23 cellular contexts compared by ENCODE assay signal in the genomic region with DNA sequence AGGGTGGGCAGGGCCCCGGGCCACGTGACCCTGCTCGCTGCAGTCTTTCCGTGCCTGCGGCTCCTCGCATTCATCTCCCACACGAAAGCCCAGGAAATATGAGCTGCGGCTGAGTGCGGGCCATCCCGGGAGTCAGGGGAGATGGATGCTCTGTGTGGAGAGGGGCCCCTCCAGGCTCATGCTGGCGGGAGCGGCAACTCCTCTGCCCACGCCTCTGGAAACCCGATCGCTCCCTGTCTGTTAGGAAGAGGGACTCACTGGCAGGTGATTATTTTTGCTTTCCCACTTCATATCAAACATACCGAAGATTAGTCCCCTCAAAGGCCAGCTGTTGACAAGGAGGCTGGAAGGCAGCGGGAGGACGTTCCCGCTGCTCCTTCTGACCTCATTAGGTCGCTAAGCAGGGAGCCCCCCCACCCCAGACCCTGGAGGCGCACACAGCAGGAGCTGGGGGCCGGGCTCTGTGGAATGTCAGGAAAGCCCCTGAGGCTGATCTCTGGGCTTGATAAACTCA.
DNase-seq lines count a peak whose midpoint lies in the region; ATAC-seq, FAIRE-seq and TF ChIP-seq lines count a peak whose summit lies in the region.
"Had no signal": no experiment of that assay in that cellular context is flagged by ENCODE, and none has a peak within 500 bp of the region (broad histone marks: within the 10 kb centered on the region; RNA-seq: fewer than 3 reads in every experiment).

No MANE protein-coding gene starts in this region.

- no CpG with 5 or more reads among the region's 22 CpGs for WGBS in H9 (ENCODE audit: extremely low coverage, insufficient read length, low lambda C conversion rate)
- 17 to 23% methylated on average over 1 to 17 of the region's 22 CpGs for WGBS in esophagus squamous epithelium, 2 donors
- WGBS in small intestine, 3 donors: 37 to 45% (median 39%) methylated on average over 22 of the region's 22 CpGs

- H3K4me3 ChIP-seq in iPS-18c (ENCODE audit: insufficient read depth, low read depth, low read length) (peak overlapping the region; percentile 34), esophagus squamous epithelium (no peak overlapping the region), small intestine (ENCODE audit: low read depth in 1 of 2, low read length in 2 of 2) (no peak overlapping the region)
- H3K4me3 ChIP-seq: thyroid gland had no signal

- H3K4me1 ChIP-seq in H9 (ENCODE audit: insufficient read depth, low read length) (peaks cover 2% of the 10 kb centered on the region; the same call in 1 of the 2 replicates), esophagus squamous epithelium (no peaks in the 10 kb centered on the region), small intestine (ENCODE audit: control insufficient read depth in 2 of 2, insufficient read depth in 1 of 2, low read depth in 1 of 2, low read length in 1 of 2) (no peaks in the 10 kb centered on the region)
- H3K4me1 ChIP-seq: thyroid gland had no signal

- H3K79me1 ChIP-seq in H9 (ENCODE audit: insufficient read depth, low read depth, low read length, poor library complexity, severe bottlenecking): no peaks in the 10 kb centered on the region

- no peak for FAIRE-seq in small intestine (lab: Jason Lieb, UNC)
- FAIRE-seq: frontal cortex had no signal

- H3K56ac ChIP-seq in H9 (ENCODE audit: insufficient read length, low read depth, low read length): no peak overlapping the region

- H4K5ac ChIP-seq in H9 (ENCODE audit: insufficient read length, low read depth, low read length): no peak overlapping the region

- TF ChIP-seq CTCF in H9 (conservative IDR thresholded peaks at IDR 0.05): no peak
- no peak for TF ChIP-seq CTCF in WTC11 (IDR thresholded peaks at IDR 0.05)
- no peak for TF ChIP-seq CTCF in progenitor cell of endocrine pancreas (IDR thresholded peaks at IDR 0.05; ENCODE audit: unreplicated experiment)
- TF ChIP-seq CTCF in esophagus squamous epithelium (IDR thresholded peaks at IDR 0.05): no peak

- no peak overlapping the region for H3K14ac ChIP-seq in H9 (ENCODE audit: insufficient read depth, low read length)

- H3K4me3 Mint-ChIP-seq in H9 (peak overlapping the region in 1 of 2 experiments; percentile 53; a peak in 2 of 5 replicates), WTC11 (peak overlapping the region; percentile 56), progenitor cell of endocrine pancreas (ENCODE audit: low read depth) (peak overlapping the region; percentile 14)
- H3K4me3 Mint-ChIP-seq: CD4-positive, alpha-beta memory T cell; natural killer cell; stimulated activated memory B cell treated with anti-CD40 and anti-IgM and Interleukin-4, amounts not matched to agents 10 μg/mL and 1 μg/mL and 100 μg/mL, for 72 hours had no signal

- no peak overlapping the region for H2BK12ac ChIP-seq in H9 (ENCODE audit: insufficient read length, low read depth, low read length)

- H3K18ac ChIP-seq in H9 (ENCODE audit: insufficient read length, low read depth, low read length): no peak overlapping the region

- H2BK5ac ChIP-seq in H9 (ENCODE audit: insufficient read length, low read length): no peak overlapping the region

- H3K9me3 ChIP-seq in H9 (ENCODE audit: control insufficient read depth, low read depth, low read length) (no peaks in the 10 kb centered on the region), iPS-18c (ENCODE audit: control insufficient read depth, insufficient read depth, low read length) (peaks cover 2% of the 10 kb centered on the region), esophagus squamous epithelium (no peaks in the 10 kb centered on the region), small intestine (ENCODE audit: control insufficient read depth, low read depth) (no peaks in the 10 kb centered on the region)
- H3K9me3 ChIP-seq: thyroid gland had no signal

- POLR2A ChIA-PET in WTC11 (lab: Charles Lee): no interaction called here

- H3K23ac ChIP-seq in H9 (ENCODE audit: insufficient read length, low read depth, low read length): no peak overlapping the region

- DNase-seq in H9: peak; percentile 56
- peak; percentile 48 for DNase-seq in WTC11 (ENCODE audit: low spot score)
- no peak for DNase-seq in progenitor cell of endocrine pancreas (ENCODE audit: low spot score, unreplicated experiment)
- DNase-seq in esophagus squamous epithelium (lab: John Stamatoyannopoulos, UW): no peak
- DNase-seq in activated CD4-positive, alpha-beta T cell treated with anti-CD3 and anti-CD28 coated beads for 1 hour: no peak
- DNase-seq in SIG-M5 treated with dmso at 0.1 percent for 504 hours (lab: John Stamatoyannopoulos, UW; ENCODE audit: unreplicated experiment): no peak
- DNase-seq in small intestine: no peak
- DNase-seq: activated CD4-positive, alpha-beta T cell treated with anti-CD3 and anti-CD28 coated beads, Interleukin-2, amount 50 U/mL, for 48 hours; activated naive CD4-positive, alpha-beta T cell treated with Interleukin-2 at 50 U/mL for 16 hours; activated T-cell treated with anti-CD3 and anti-CD28 coated beads, Interleukin-2, amount 50 U/mL, for 1 hour; aorta; CD4-positive, alpha-beta memory T cell; KG1; natural killer cell; NCI-H2081 treated with DMSO at 0.1 percent for 48 hours; NCI-H524 treated with DMSO at 0.1 percent for 48 hours; SHP77; T-helper 1 cell; thyroid gland had no signal

- peaks cover 0 to 2% of the 10 kb centered on the region in 2 experiments; a peak in 2 of 5 replicates for H3K9me3 Mint-ChIP-seq in H9
- H3K9me3 Mint-ChIP-seq in WTC11: no peaks in the 10 kb centered on the region
- no peaks in the 10 kb centered on the region for H3K9me3 Mint-ChIP-seq in progenitor cell of endocrine pancreas (ENCODE audit: low read depth)
- H3K9me3 Mint-ChIP-seq: CD4-positive, alpha-beta memory T cell; natural killer cell; stimulated activated memory B cell treated with anti-CD40 and anti-IgM and Interleukin-4, amounts not matched to agents 10 μg/mL and 1 μg/mL and 100 μg/mL, for 72 hours had no signal

- H2BK20ac ChIP-seq in H9 (ENCODE audit: low read depth, low read length, poor library complexity, severe bottlenecking): no peak overlapping the region

- no peak overlapping the region for H3K4ac ChIP-seq in H9 (ENCODE audit: low read depth, low read length)

- H4K20me1 ChIP-seq in H9 (ENCODE audit: control insufficient read depth, insufficient read depth, insufficient read length): no peaks in the 10 kb centered on the region

- H3K27ac Mint-ChIP-seq in H9 (no peak overlapping the region), WTC11 (no peak overlapping the region), progenitor cell of endocrine pancreas (peak overlapping the region; percentile 29)
- H3K27ac Mint-ChIP-seq: CD4-positive, alpha-beta memory T cell; natural killer cell; stimulated activated memory B cell treated with anti-CD40 and anti-IgM and Interleukin-4, amounts not matched to agents 10 μg/mL and 1 μg/mL and 100 μg/mL, for 72 hours had no signal

- no peaks in the 10 kb centered on the region for H3K79me2 ChIP-seq in H9 (ENCODE audit: insufficient read depth, low read length)

- H3K4me1 Mint-ChIP-seq in H9 (peaks cover 15 to 17% of the 10 kb centered on the region in 2 experiments), WTC11 (peaks cover 18% of the 10 kb centered on the region), progenitor cell of endocrine pancreas (ENCODE audit: low read depth) (peaks cover 1% of the 10 kb centered on the region)
- H3K4me1 Mint-ChIP-seq: CD4-positive, alpha-beta memory T cell; natural killer cell; stimulated activated memory B cell treated with anti-CD40 and anti-IgM and Interleukin-4, amounts not matched to agents 10 μg/mL and 1 μg/mL and 100 μg/mL, for 72 hours had no signal

- H3K9ac ChIP-seq in H9 (ENCODE audit: extremely low read depth, insufficient read length, low read length): no peak overlapping the region

- ATAC-seq in WTC11: peak; percentile 84
- ATAC-seq: natural killer cell; stimulated activated memory B cell treated with anti-CD40 and anti-IgM and Interleukin-4, amounts not matched to agents 10 μg/mL and 1 μg/mL and 100 μg/mL, for 72 hours had no signal

- H3K27me3 ChIP-seq in H9 (ENCODE audit: insufficient read depth, low read length) (no peaks in the 10 kb centered on the region; the same call in 1 of the 2 replicates), esophagus squamous epithelium (peaks cover 0 to 90% (median 1%) of the 10 kb centered on the region in 4 donors), small intestine (ENCODE audit: control insufficient read depth in 2 of 2, insufficient read depth in 2 of 2, low read length in 2 of 2) (peaks cover 0 to 3% of the 10 kb centered on the region in 2 donors)
- H3K27me3 ChIP-seq: thyroid gland had no signal

- no peaks in the 10 kb centered on the region; a peak in 1 of 7 replicates for H3K36me3 Mint-ChIP-seq in H9 (ENCODE audit: insufficient read depth in 1 of 3, low read depth in 3 of 3)
- H3K36me3 Mint-ChIP-seq in WTC11: no peaks in the 10 kb centered on the region
- no peaks in the 10 kb centered on the region for H3K36me3 Mint-ChIP-seq in progenitor cell of endocrine pancreas (ENCODE audit: insufficient read depth)
- H3K36me3 Mint-ChIP-seq: CD4-positive, alpha-beta memory T cell; natural killer cell; stimulated activated memory B cell treated with anti-CD40 and anti-IgM and Interleukin-4, amounts not matched to agents 10 μg/mL and 1 μg/mL and 100 μg/mL, for 72 hours had no signal

- no peaks in the 10 kb centered on the region for H3K23me2 ChIP-seq in H9 (ENCODE audit: insufficient read length, low read depth, low read length, poor library complexity, severe bottlenecking)

- intact Hi-C loops in esophagus squamous epithelium (cut with DNase I): no loop called here

- no peaks in the 10 kb centered on the region for H3K36me3 ChIP-seq in esophagus squamous epithelium
- H3K36me3 ChIP-seq in small intestine (ENCODE audit: control insufficient read depth in 2 of 2, insufficient read depth in 2 of 2, low read length in 2 of 2): no peaks in the 10 kb centered on the region
- H3K36me3 ChIP-seq: thyroid gland had no signal

- no peak overlapping the region for H2BK15ac ChIP-seq in H9 (ENCODE audit: low read depth, low read length)

- H3K27ac ChIP-seq in H9 (ENCODE audit: insufficient read length, low read depth, low read length): no peak overlapping the region
- H3K27ac ChIP-seq in esophagus squamous epithelium: no peak overlapping the region
- H3K27ac ChIP-seq in small intestine (ENCODE audit: low read depth in 1 of 2, low read length in 1 of 2): no peak overlapping the region
- H3K27ac ChIP-seq: thyroid gland, VCaP had no signal

- no peak overlapping the region for H2AK5ac ChIP-seq in H9 (ENCODE audit: insufficient read length, low read length)

- no peak overlapping the region for H3K4me2 ChIP-seq in H9 (ENCODE audit: insufficient read depth, insufficient read length, low read length)

- CTCF ChIA-PET in WTC11 (lab: Charles Lee): interaction anchor here (0.6 to 1.6 kb wide), 6 partner anchors 43 to 472 kb away, joined by 3 to 5 read pairs (median 3); no protein-coding TSS in a partner anchor

- no peak for TF ChIP-seq POLR2A in esophagus squamous epithelium (IDR thresholded peaks at IDR 0.05)

- no peak overlapping the region for H2AFZ ChIP-seq in H9 (ENCODE audit: low read length)

- no peak overlapping the region for H3T11ph ChIP-seq in H9 (ENCODE audit: low read length)

- no peak overlapping the region for H2BK120ac ChIP-seq in H9 (ENCODE audit: low read depth, low read length, poor library complexity, severe bottlenecking)

- H3K27me3 Mint-ChIP-seq in H9 (ENCODE audit: low read depth): peaks cover 36% of the 10 kb centered on the region
- peaks cover 12% of the 10 kb centered on the region for H3K27me3 Mint-ChIP-seq in WTC11 (ENCODE audit: low read depth)
- peaks cover 86% of the 10 kb centered on the region for H3K27me3 Mint-ChIP-seq in progenitor cell of endocrine pancreas

- H4K91ac ChIP-seq in H9 (ENCODE audit: insufficient read length, low read depth, low read length): no peak overlapping the region

- H4K8ac ChIP-seq in H9 (replicated peaks; ENCODE audit: insufficient read length, low read depth, low read length): no peak overlapping the region

Comparison
In these comparisons a context has a peak if more than half of its experiments do, and no peak if none do; other contexts are left out.
1. DNase-seq: peak in H9 (single experiment) and WTC11 (single experiment); none in progenitor cell of endocrine pancreas (single experiment), esophagus squamous epithelium (single experiment), activated CD4-positive, alpha-beta T cell treated with anti-CD3 and anti-CD28 coated beads for 1 hour (single experiment), SIG-M5 treated with dmso at 0.1 percent for 504 hours (single experiment) and small intestine (single experiment).